ENCODE assay signal across 1 cellular context in the genomic region with DNA sequence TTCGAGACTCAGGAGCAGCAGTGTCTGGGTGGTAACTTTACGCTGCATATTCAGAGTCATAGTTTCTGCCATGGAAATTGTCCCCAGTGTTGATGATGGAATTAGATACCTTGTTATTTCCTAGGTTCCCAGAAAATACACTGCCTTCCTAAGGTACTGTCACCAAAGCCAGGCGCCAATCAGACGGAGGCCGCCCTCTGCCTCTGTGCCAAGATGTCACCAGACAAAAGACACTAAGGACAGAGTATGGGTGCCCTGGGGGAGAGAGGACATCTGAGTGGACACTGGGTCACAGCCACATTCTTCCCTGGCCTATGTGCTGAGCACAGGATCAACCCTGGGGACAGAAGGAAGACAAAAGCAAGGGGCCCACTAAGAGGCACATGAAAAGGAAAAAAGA.
TF ChIP-seq lines count a peak whose summit lies in the region.

No MANE protein-coding gene starts in this region.

TF ChIP-seq in GM23338, 12 proteins besides CTCF, POLR2A, EP300 and RAD21:
- TF ChIP-seq CREB1 (CRISPR knock-in tag; IDR thresholded peaks at IDR 0.05; ENCODE audit: low read depth): no peak
- no peak for TF ChIP-seq ZNF331 (CRISPR knock-in tag; IDR thresholded peaks at IDR 0.05; ENCODE audit: low read depth)
- no peak for TF ChIP-seq ZNF114 (CRISPR knock-in tag; IDR thresholded peaks at IDR 0.05)
TF ChIP-seq in GM23338: peak in this region for 0.
